8 cellular contexts compared by ENCODE assay signal in the genomic region with DNA sequence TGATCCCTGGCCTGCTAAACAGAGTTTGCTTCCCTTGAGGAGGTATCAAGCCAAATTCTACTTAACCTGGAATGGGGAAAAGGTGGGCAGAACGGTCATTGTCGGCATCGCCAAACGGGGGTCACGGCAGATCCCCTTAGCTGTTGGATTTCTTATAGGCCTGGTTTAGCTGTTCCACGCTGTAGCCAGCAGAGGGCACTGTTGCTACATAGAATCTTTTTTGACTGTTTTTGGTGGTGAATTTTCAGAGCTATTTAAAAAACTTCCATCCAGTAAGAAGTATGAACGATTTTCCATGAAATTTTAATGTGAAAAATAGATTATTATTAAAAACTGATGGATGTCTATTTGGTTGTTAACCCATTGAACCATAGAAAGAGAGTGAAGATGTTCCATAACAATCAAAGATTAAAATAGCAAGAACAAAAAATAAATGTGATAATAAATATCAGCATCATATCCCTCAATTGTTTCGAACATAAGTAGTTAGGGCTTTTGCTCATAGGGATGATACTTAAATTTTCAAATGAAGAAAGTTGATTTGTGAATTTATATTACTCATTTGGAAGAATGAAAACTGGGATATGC. TPM values are rescaled to one million over a fixed set of nuclear protein-coding genes. Genes with fewer than 3 reads are reported as not detected.
DNase-seq lines count a peak whose midpoint lies in the region; ATAC-seq, FAIRE-seq and TF ChIP-seq lines count a peak whose summit lies in the region.

No MANE protein-coding gene starts in this region.

- intact Hi-C loops in Right ventricle myocardium inferior (cut with DNase I): no loop called here
- intact Hi-C loops in left ventricle myocardium superior (cut with micrococcal nuclease): no loop called here

- H3K4me1 ChIP-seq in KMS-11 (ENCODE audit: low read depth, poor library complexity, severe bottlenecking) (peaks cover 26% of the 10 kb centered on the region), tibial nerve (peaks cover 0 to 4% (median 0%) of the 10 kb centered on the region in 4 donors)

- no peak overlapping the region for H3K4me3 ChIP-seq in KMS-11 (IDR thresholded peaks at IDR 0.05; ENCODE audit: insufficient read depth, low read depth, low read length)
- H3K4me3 ChIP-seq in tibial nerve: peak overlapping the region in 1 of 4 donors; percentile 55

- TF ChIP-seq EP300 in tibial nerve (IDR thresholded peaks at IDR 0.05): no peak

- no peaks in the 10 kb centered on the region for H3K27me3 ChIP-seq in KMS-11 (ENCODE audit: insufficient read depth, low read depth)
- peaks cover 0 to 18% of the 10 kb centered on the region in 2 donors for H3K27me3 ChIP-seq in tibial nerve

- H3K27ac ChIP-seq in KMS-11 (no peak overlapping the region), tibial nerve (no peak overlapping the region)

- ATAC-seq in Right ventricle myocardium inferior: no peak
- no peak for ATAC-seq in left ventricle myocardium superior
- ATAC-seq in HG02870 (IDR thresholded peaks at IDR 0.05; ENCODE audit: unreplicated experiment): no peak

- H3K9me3 Mint-ChIP-seq in endothelial cell (ENCODE audit: unreplicated experiment) (no peaks in the 10 kb centered on the region), mesothelial cell of epicardium (peaks cover 4% of the 10 kb centered on the region)

- peak overlapping the region; percentile 74; the same call in 1 of the 2 replicates for H3K9ac ChIP-seq in KMS-11

- peaks cover 7% of the 10 kb centered on the region for H3K4me1 Mint-ChIP-seq in endothelial cell (ENCODE audit: unreplicated experiment)
- H3K4me1 Mint-ChIP-seq in mesothelial cell of epicardium: peaks cover 3% of the 10 kb centered on the region

- H3K4me3 Mint-ChIP-seq in endothelial cell (ENCODE audit: unreplicated experiment): peak overlapping the region; percentile 79
- peak overlapping the region; percentile 82 for H3K4me3 Mint-ChIP-seq in mesothelial cell of epicardium

- 14 to 17% methylated on average over 8 of the region's 8 CpGs for WGBS in tibial nerve, 2 donors

- no peaks in the 10 kb centered on the region for H4K20me1 ChIP-seq in KMS-11 (ENCODE audit: insufficient read depth)

- peak; percentile 77 for TF ChIP-seq CTCF in KMS-11 (conservative IDR thresholded peaks at IDR 0.05; ENCODE audit: low read depth, low read length)
- TF ChIP-seq CTCF in endothelial cell (IDR thresholded peaks at IDR 0.05; ENCODE audit: unreplicated experiment): peak; percentile 77
- TF ChIP-seq CTCF in mesothelial cell of epicardium (IDR thresholded peaks at IDR 0.05; ENCODE audit: unreplicated experiment): peak; percentile 83
- TF ChIP-seq CTCF in tibial nerve (IDR thresholded peaks at IDR 0.05): peak; percentile 50 to 80 (median 59)

- H3K36me3 ChIP-seq in KMS-11 (ENCODE audit: insufficient read depth) (no peaks in the 10 kb centered on the region), tibial nerve (no peaks in the 10 kb centered on the region)

- no peaks in the 10 kb centered on the region for H3K36me3 Mint-ChIP-seq in endothelial cell (ENCODE audit: low read depth, unreplicated experiment)
- no peaks in the 10 kb centered on the region for H3K36me3 Mint-ChIP-seq in mesothelial cell of epicardium

- H3K27me3 Mint-ChIP-seq in endothelial cell (ENCODE audit: unreplicated experiment) (no peaks in the 10 kb centered on the region), mesothelial cell of epicardium (ENCODE audit: low read depth) (peaks cover 3% of the 10 kb centered on the region)

- H3K27ac Mint-ChIP-seq in endothelial cell (ENCODE audit: unreplicated experiment) (no peak overlapping the region), mesothelial cell of epicardium (peak overlapping the region; percentile 31)

- 0 out of 2 replicates have a peak overlapping the region, but pooled peaks have one; percentile 7 for H2AFZ ChIP-seq in KMS-11 (ENCODE audit: low read depth)

- H3K9me3 ChIP-seq in tibial nerve: no peaks in the 10 kb centered on the region

- FAIRE-seq in TTC549 (lab: Jason Lieb, UNC): peak; percentile 53

- no peak for TF ChIP-seq POLR2A in tibial nerve (IDR thresholded peaks at IDR 0.05)

- DNase-seq in Right ventricle myocardium inferior (ENCODE audit: missing footprints) (peak; percentile 45), left ventricle myocardium superior (no peak), endothelial cell (ENCODE audit: low spot score) (peak; percentile 49), mesothelial cell of epicardium (ENCODE audit: low spot score in 2 of 2, unreplicated experiment in 2 of 2) (peak in 1 of 2 experiments; percentile 66), tibial nerve (ENCODE audit: low spot score in 2 of 2) (peak; percentile 23 to 25)

- H3K79me2 ChIP-seq in KMS-11 (ENCODE audit: insufficient read depth, low read depth): peaks cover 20% of the 10 kb centered on the region

- H3K4me2 ChIP-seq in KMS-11: peak overlapping the region; percentile 60

RNA-seq across cellular contexts. Expression of a gene that starts 56.6 kb away (rescaled TPM):
- total RNA-seq in Right ventricle myocardium inferior (187 TPM), left ventricle myocardium superior (122 TPM), endothelial cell (ENCODE audit: unreplicated experiment) (142 TPM), mesothelial cell of epicardium (283 to 308 TPM (median 293 TPM) in 3 replicates), tibial nerve (100 to 1,000 TPM; 114 to 474 (median 277) TPM)
